Comparison of ENCODE assay signal across 22 cellular contexts in the genomic region with DNA sequence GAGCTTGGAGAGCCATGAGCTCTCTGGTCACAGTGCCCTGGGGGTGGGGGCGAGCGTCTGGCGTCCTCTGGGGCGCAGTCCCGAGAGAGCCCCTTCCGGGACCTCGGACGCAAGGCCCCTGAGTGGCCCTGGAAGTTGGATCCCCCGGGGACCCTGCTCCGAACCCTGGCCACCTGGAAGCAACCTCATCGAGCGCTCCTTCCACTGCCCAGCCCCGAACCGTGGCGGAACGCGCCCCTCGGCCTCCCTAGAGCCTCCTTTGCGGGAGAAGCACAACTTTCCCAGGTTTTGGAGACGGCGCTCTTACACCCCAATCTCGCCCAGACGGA. TPM values are rescaled to one million over a fixed set of nuclear protein-coding genes. Genes with fewer than 3 reads are reported as not detected.
DNase-seq lines count a peak whose midpoint lies in the region; ATAC-seq and TF ChIP-seq lines count a peak whose summit lies in the region.
"Had no signal": no experiment of that assay in that cellular context is flagged by ENCODE, and none has a peak within 500 bp of the region (broad histone marks: within the 10 kb centered on the region; RNA-seq: fewer than 3 reads in every experiment).

No MANE protein-coding gene starts in this region.

- TF ChIP-seq POLR2A in esophagus squamous epithelium (IDR thresholded peaks at IDR 0.05) (no peak), upper lobe of left lung (IDR thresholded peaks at IDR 0.05) (no peak), body of pancreas (IDR thresholded peaks at IDR 0.05) (no peak)

- TF ChIP-seq CTCF in esophagus squamous epithelium (IDR thresholded peaks at IDR 0.05) (no peak), upper lobe of left lung (IDR thresholded peaks at IDR 0.05) (no peak), body of pancreas (IDR thresholded peaks at IDR 0.05) (no peak)

- H3K4me1 ChIP-seq in esophagus squamous epithelium: peaks cover 5 to 16% (median 6%) of the 10 kb centered on the region in 3 donors
- peaks cover 0 to 15% (median 6%) of the 10 kb centered on the region in 4 donors for H3K4me1 ChIP-seq in upper lobe of left lung
- peaks cover 10% of the 10 kb centered on the region for H3K4me1 ChIP-seq in body of pancreas

- peak; percentile 39 for DNase-seq in cardiac septum (ENCODE audit: low spot score)
- no peak for DNase-seq in Right ventricle myocardium superior
- no peak for DNase-seq in esophagus squamous epithelium (lab: John Stamatoyannopoulos, UW)
- DNase-seq in mesenteric fat pad (ENCODE audit: low spot score): peak; percentile 79
- DNase-seq in upper lobe of left lung: peak in 1 of 2 donors; percentile 78
- DNase-seq in NCI-H1436 (lab: John Stamatoyannopoulos, UW): no peak
- no peak for DNase-seq in SHP77 treated with DMSO at 0.1 percent for 48 hours (lab: John Stamatoyannopoulos, UW)
- DNase-seq in body of pancreas: no peak
- DNase-seq: activated CD4-positive, alpha-beta memory T cell treated with anti-CD3 and anti-CD28 coated beads for 36 hours; activated naive CD8-positive, alpha-beta T cell treated with anti-CD3 and anti-CD28 coated beads, Interleukin-2, amount 50 U/mL, for 24 hours; activated T-cell treated with anti-CD3 and anti-CD28 coated beads, Interleukin-2, amount 50 U/mL, for 72 hours; CD4-positive, alpha-beta T cell; IMR-90; naive thymus-derived CD8-positive, alpha-beta T cell; NCI-H2107; NCI-H748 treated with DMSO at 0.1 percent for 48 hours; stimulated activated CD4-positive, alpha-beta T cell treated with anti-CD3 and anti-CD28 coated beads, Interleukin-4, amount 100 ng/mL, for 24 hours; SW 1271; tibial artery had no signal

- peak overlapping the region; percentile 42 to 62 (median 46) for H3K4me3 ChIP-seq in esophagus squamous epithelium
- H3K4me3 ChIP-seq in upper lobe of left lung: peak overlapping the region in 3 of 4 donors; percentile 24 to 40 (median 34)
- H3K4me3 ChIP-seq in body of pancreas: no peak overlapping the region
- H3K4me3 ChIP-seq: tibial artery had no signal

- H3K36me3 ChIP-seq in esophagus squamous epithelium: no peaks in the 10 kb centered on the region
- H3K36me3 ChIP-seq in upper lobe of left lung: no peaks in the 10 kb centered on the region
- no peaks in the 10 kb centered on the region for H3K36me3 ChIP-seq in body of pancreas (replicated peaks in 1 of 2; ENCODE audit: insufficient read depth in 1 of 2, low read depth in 2 of 2)
- H3K36me3 ChIP-seq: tibial artery had no signal

- no peak for TF ChIP-seq EP300 in upper lobe of left lung (IDR thresholded peaks at IDR 0.05)

- peaks cover 0 to 99% (median 10%) of the 10 kb centered on the region in 4 donors for H3K27me3 ChIP-seq in esophagus squamous epithelium
- H3K27me3 ChIP-seq in upper lobe of left lung: peaks cover 0 to 26% (median 12%) of the 10 kb centered on the region in 4 donors
- H3K27me3 ChIP-seq in body of pancreas: no peaks in the 10 kb centered on the region

- peak overlapping the region in 1 of 4 donors; percentile 14 for H3K27ac ChIP-seq in esophagus squamous epithelium
- no peak overlapping the region for H3K27ac ChIP-seq in upper lobe of left lung
- H3K27ac ChIP-seq in body of pancreas: no peak overlapping the region
- H3K27ac ChIP-seq: tibial artery had no signal

- 0% methylated on average over 1 of the region's 23 CpGs; no CpG with 5 or more reads in 1 of the 2 donors for WGBS in esophagus squamous epithelium, 2 donors
- WGBS in upper lobe of left lung, 2 donors: 0 to 2% methylated on average over 2 to 23 of the region's 23 CpGs
- WGBS in body of pancreas, 2 donors: 34 to 80% methylated on average over 1 to 23 of the region's 23 CpGs

- H3K9me3 ChIP-seq in esophagus squamous epithelium: no peaks in the 10 kb centered on the region
- no peaks in the 10 kb centered on the region for H3K9me3 ChIP-seq in upper lobe of left lung
- no peaks in the 10 kb centered on the region for H3K9me3 ChIP-seq in body of pancreas
- H3K9me3 ChIP-seq: tibial artery had no signal

- ATAC-seq in Right ventricle myocardium superior (ENCODE audit: poor library complexity) (no peak), upper lobe of left lung (ENCODE audit: low FRiP score in 2 of 2) (no peak), body of pancreas (no peak)
- ATAC-seq: activated naive CD8-positive, alpha-beta T cell treated with anti-CD3 and anti-CD28 coated beads, Interleukin-2, amount 50 U/mL, for 24 hours; activated T-cell treated with anti-CD3 and anti-CD28 coated beads, Interleukin-2, amount 50 U/mL, for 72 hours; left lobe of liver; naive thymus-derived CD8-positive, alpha-beta T cell; Panc1 had no signal

- intact Hi-C loops in cardiac septum (cut with DNase I) (no loop called here), Right ventricle myocardium superior (cut with DNase I) (no loop called here), esophagus squamous epithelium (cut with DNase I) (no loop called here), body of pancreas (cut with DNase I) (loop anchor here (5.0 kb wide), 1 partner anchor 232 kb away; no protein-coding TSS in a partner anchor)

RNA-seq across cellular contexts. Expression of a gene that starts 1.2 kb away (rescaled TPM):
- total RNA-seq in cardiac septum (0.32 TPM), Right ventricle myocardium superior (0.19 TPM), esophagus squamous epithelium (1 to 10 TPM in 3 of 4 donors, under 1 TPM in 1; 0.49 to 1.9 (median 1.5) TPM), mesenteric fat pad (0.10 TPM), upper lobe of left lung (1 to 10 TPM in 5 of 6 donors, under 1 TPM in 1; 0.39 to 4.4 (median 2.4) TPM), body of pancreas (10 to 100 TPM in 1 of 2 donors, under 1 TPM in 1; 0.78 to 12.9 TPM)
- total RNA-seq: activated CD4-positive, alpha-beta memory T cell treated with anti-CD3 and anti-CD28 coated beads for 36 hours; activated T-cell treated with anti-CD3 and anti-CD28 coated beads, Interleukin-2, amount 50 U/mL, for 72 hours; CD4-positive, alpha-beta T cell; glomerular endothelial cell; IMR-90; naive thymus-derived CD8-positive, alpha-beta T cell had no signal

Comparison
In these comparisons a context has a peak if more than half of its experiments do, and no peak if none do; other contexts are left out.
1. DNase-seq: peak in cardiac septum (single experiment) and mesenteric fat pad (single experiment); none in Right ventricle myocardium superior (single experiment), esophagus squamous epithelium (single experiment), NCI-H1436 (single experiment), SHP77 treated with DMSO at 0.1 percent for 48 hours (single experiment) and body of pancreas (0 of 4).
2. H3K4me3 ChIP-seq: peak in esophagus squamous epithelium (4 of 4) and upper lobe of left lung (3 of 4); none in body of pancreas (0 of 2).